ENCODE assay signal across 15 cellular contexts in the genomic region with DNA sequence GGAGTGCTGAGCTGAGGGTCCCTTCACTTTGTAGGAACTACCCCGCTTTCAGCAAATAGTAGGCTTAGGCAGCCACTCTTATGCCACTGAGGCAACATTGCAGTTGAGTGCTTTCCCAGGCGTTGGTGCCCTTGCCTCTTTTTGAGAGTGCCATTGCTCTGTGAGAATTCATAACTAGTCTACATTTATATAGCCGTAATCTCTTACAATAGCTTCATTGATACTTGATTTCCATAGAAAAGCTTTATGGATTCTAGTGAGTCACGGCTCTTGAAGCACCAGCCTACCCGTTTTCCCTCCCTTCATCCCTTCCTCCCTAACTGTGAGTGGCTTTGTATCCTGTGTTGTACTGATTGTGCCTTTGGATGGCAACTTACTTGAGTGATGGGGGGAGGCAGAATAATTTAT.
DNase-seq lines count a peak whose midpoint lies in the region; ATAC-seq and TF ChIP-seq lines count a peak whose summit lies in the region.
"Had no signal": no experiment of that assay in that cellular context is flagged by ENCODE, and none has a peak within 500 bp of the region (broad histone marks: within the 10 kb centered on the region; RNA-seq: fewer than 3 reads in every experiment).

No MANE protein-coding gene starts in this region.

- H3K27ac ChIP-seq in colonic mucosa (peak overlapping the region; percentile 23), mucosa of rectum (ENCODE audit: low read depth in 2 of 2, low read length in 2 of 2) (peak overlapping the region; percentile 14 to 67), tibial artery (peak overlapping the region; percentile 96 to 99)

- no peaks in the 10 kb centered on the region for H3K9me3 Mint-ChIP-seq in type B pancreatic cell
- H3K9me3 Mint-ChIP-seq: central memory CD8-positive, alpha-beta T cell; T-helper 1 cell treated with Interleukin-12 subunit alpha and Interleukin-12 subunit beta and Interleukin-4 antibody, amounts not matched to agents 30 μg/mL and 1 μg/mL, for 36 hours had no signal

- TF ChIP-seq CTCF in colonic mucosa (IDR thresholded peaks at IDR 0.05) (no peak), tibial artery (IDR thresholded peaks at IDR 0.05) (no peak), type B pancreatic cell (conservative IDR thresholded peaks at IDR 0.05) (no peak)

- H3K27me3 Mint-ChIP-seq in type B pancreatic cell, result no peaks in the 10 kb centered on the region
- H3K27me3 Mint-ChIP-seq: central memory CD8-positive, alpha-beta T cell had no signal

- peak; percentile 13 for DNase-seq in NCI-H748 (lab: John Stamatoyannopoulos, UW; ENCODE audit: unreplicated experiment)
- no peak for DNase-seq in NCI-H748 treated with DMSO at 0.1 percent for 48 hours (lab: John Stamatoyannopoulos, UW)
- no peak for DNase-seq in colonic mucosa
- DNase-seq in tibial artery, result no peak
- no peak for DNase-seq in type B pancreatic cell (ENCODE audit: extremely low spot score, unreplicated experiment)
- DNase-seq: ACHN; activated CD4-positive, alpha-beta T cell treated with anti-CD3 and anti-CD28 coated beads, Interleukin-2, amount 50 U/mL, for 4 hours; activated effector memory CD4-positive, alpha-beta T cell treated with anti-CD3 and anti-CD28 coated beads, Interleukin-2, amount 50 U/mL, for 16 hours; DMS 273 treated with DMSO at 0.1 percent for 48 hours; NK-92 treated with Interleukin-12 subunit alpha and Interleukin-12 subunit beta, amount 100 ng/mL, for 24 hours had no signal

- H3K36me3 Mint-ChIP-seq in type B pancreatic cell, result peaks cover 62% of the 10 kb centered on the region

- H3K4me3 Mint-ChIP-seq in type B pancreatic cell, result no peak overlapping the region
- H3K4me3 Mint-ChIP-seq: central memory CD8-positive, alpha-beta T cell; T-helper 1 cell treated with Interleukin-12 subunit alpha and Interleukin-12 subunit beta and Interleukin-4 antibody, amounts not matched to agents 30 μg/mL and 1 μg/mL, for 36 hours had no signal

- ATAC-seq in GM18520 (IDR thresholded peaks at IDR 0.05; ENCODE audit: unreplicated experiment), result no peak
- no peak for ATAC-seq in GM18858 (IDR thresholded peaks at IDR 0.05; ENCODE audit: unreplicated experiment)

- intact Hi-C loops in colonic mucosa (cut with DNase I) (loop anchor here (10.0 kb wide), 1 partner anchor 226 kb away; no protein-coding TSS in a partner anchor), tibial artery (cut with DNase I; ENCODE audit: low total_unique reads) (no loop called here)

- no peaks in the 10 kb centered on the region for H3K9me3 ChIP-seq in colonic mucosa
- H3K9me3 ChIP-seq in mucosa of rectum (ENCODE audit: control insufficient read depth in 2 of 2, low read length in 2 of 2), result no peaks in the 10 kb centered on the region
- H3K9me3 ChIP-seq in tibial artery, result no peaks in the 10 kb centered on the region

- no peak overlapping the region for H3K9ac ChIP-seq in colonic mucosa (ENCODE audit: low read depth in 2 of 2, low read length in 2 of 2)
- no peak overlapping the region for H3K9ac ChIP-seq in mucosa of rectum (ENCODE audit: low read depth in 1 of 2, low read length in 2 of 2)

- H3K4me1 Mint-ChIP-seq in type B pancreatic cell (ENCODE audit: unreplicated experiment), result peaks cover 62% of the 10 kb centered on the region

- H3K27me3 ChIP-seq in colonic mucosa, result no peaks in the 10 kb centered on the region
- no peaks in the 10 kb centered on the region for H3K27me3 ChIP-seq in mucosa of rectum (ENCODE audit: control insufficient read depth in 2 of 2, insufficient read depth in 2 of 2, low read length in 2 of 2)
- no peaks in the 10 kb centered on the region for H3K27me3 ChIP-seq in tibial artery

- H3K4me1 ChIP-seq in colonic mucosa (no peaks in the 10 kb centered on the region), mucosa of rectum (ENCODE audit: control insufficient read depth in 2 of 2, insufficient read depth in 2 of 2, low read length in 2 of 2) (no peaks in the 10 kb centered on the region), tibial artery (peaks cover 0 to 70% (median 26%) of the 10 kb centered on the region in 4 donors)

- no peaks in the 10 kb centered on the region for H3K36me3 ChIP-seq in colonic mucosa
- peaks cover 3 to 5% of the 10 kb centered on the region in 2 donors for H3K36me3 ChIP-seq in mucosa of rectum (ENCODE audit: control insufficient read depth in 2 of 2, insufficient read depth in 2 of 2, low read length in 2 of 2)
- H3K36me3 ChIP-seq in tibial artery, result peaks cover 13 to 23% (median 19%) of the 10 kb centered on the region in 3 donors

- H3K4me3 ChIP-seq in colonic mucosa (no peak overlapping the region), mucosa of rectum (ENCODE audit: low read length in 2 of 2) (no peak overlapping the region), tibial artery (peak overlapping the region; percentile 1 to 88)

- no peak overlapping the region for H3K27ac Mint-ChIP-seq in type B pancreatic cell
- H3K27ac Mint-ChIP-seq: T-helper 1 cell treated with Interleukin-12 subunit alpha and Interleukin-12 subunit beta and Interleukin-4 antibody, amounts not matched to agents 30 μg/mL and 1 μg/mL, for 36 hours had no signal

Comparison
In these comparisons a context has a peak if more than half of its experiments do, and no peak if none do; other contexts are left out.
1. H3K27ac ChIP-seq: peak in every context shown above with its lines; median percentile 98 in tibial artery; 40 in mucosa of rectum; 23 in colonic mucosa.
2. H3K4me3 ChIP-seq: peak in tibial artery (2 of 2); none in colonic mucosa (single experiment) and mucosa of rectum (0 of 2).